Comparison of ENCODE assay signal across 22 cellular contexts in the genomic region with DNA sequence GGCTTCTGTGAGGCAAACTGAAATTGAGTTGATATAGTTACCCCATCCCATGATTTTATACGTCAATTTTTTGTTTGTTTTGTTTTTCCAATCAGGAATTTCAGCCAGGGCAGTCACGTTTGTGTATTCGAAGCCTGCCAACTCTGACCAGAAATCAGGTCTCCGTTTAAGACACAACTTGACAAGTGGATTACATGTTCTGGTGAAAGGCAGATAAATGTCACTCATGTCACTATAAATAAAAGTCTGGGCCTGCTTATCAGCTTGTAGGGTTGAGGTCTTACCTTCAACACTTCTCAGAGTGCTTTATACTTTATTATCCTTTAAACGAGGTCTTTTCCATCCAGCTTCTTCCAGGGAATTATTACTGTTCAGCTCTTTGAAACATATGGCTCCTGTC. TPM values are rescaled to one million over a fixed set of nuclear protein-coding genes. Genes with fewer than 3 reads are reported as not detected.
DNase-seq lines count a peak whose midpoint lies in the region; ATAC-seq and TF ChIP-seq lines count a peak whose summit lies in the region.
"Had no signal": no experiment of that assay in that cellular context is flagged by ENCODE, and none has a peak within 500 bp of the region (broad histone marks: within the 10 kb centered on the region; RNA-seq: fewer than 3 reads in every experiment).

No MANE protein-coding gene starts in this region.

- peak overlapping the region; percentile 24; the same call in 1 of the 2 replicates for H2AFZ ChIP-seq in GM23338

- H4K20me1 ChIP-seq in GM23338 (replicated peaks; ENCODE audit: insufficient read depth), result no peaks in the 10 kb centered on the region
- H4K20me1 ChIP-seq: BLaER1 had no signal

- H3K36me3 ChIP-seq in GM23338 (ENCODE audit: insufficient read depth), result no peaks in the 10 kb centered on the region
- H3K36me3 ChIP-seq: BE2C, BLaER1 had no signal

- no peak overlapping the region for H3K27ac ChIP-seq in GM23338 (ENCODE audit: low read depth)
- H3K27ac ChIP-seq: BLaER1 had no signal

- H3K27me3 Mint-ChIP-seq in GM23338 (ENCODE audit: insufficient read depth, low read depth, poor library complexity), result peaks cover 2% of the 10 kb centered on the region

- DNase-seq in left ventricle myocardium superior (no peak), cardiac septum (ENCODE audit: low spot score) (no peak), GM23338 (ENCODE audit: low spot score) (no peak), 8988T (no peak)
- no peak for DNase-seq in stimulated activated naive CD4-positive, alpha-beta T cell treated with Interleukin-2 at 50 U/mL for 16 hours (lab: John Stamatoyannopoulos, UW)
- DNase-seq: ACHN; BE2C; C1 segment of cervical spinal cord; CD4-positive, alpha-beta memory T cell; CD4-positive, CD25-positive, alpha-beta regulatory T cell; CD8-positive, alpha-beta memory T cell; COR-L47; DMS 273 treated with DMSO at 0.1 percent for 48 hours; DMS153; DMS53; DMS79; DND-41; EL; GDM1 had no signal

- peaks cover 7% of the 10 kb centered on the region; the same call in 2 of the 3 replicates for H3K4me1 Mint-ChIP-seq in GM23338
- H3K4me1 Mint-ChIP-seq: CD14-positive monocyte; CD4-positive, alpha-beta memory T cell; CD4-positive, CD25-positive, alpha-beta regulatory T cell; CD8-positive, alpha-beta memory T cell had no signal

- H3F3A ChIP-seq in GM23338 (replicated peaks; ENCODE audit: low read depth), result no peaks in the 10 kb centered on the region

- no peak overlapping the region for H3K4me3 Mint-ChIP-seq in GM23338
- H3K4me3 Mint-ChIP-seq: CD14-positive monocyte; CD4-positive, alpha-beta memory T cell; CD4-positive, CD25-positive, alpha-beta regulatory T cell; CD8-positive, alpha-beta memory T cell had no signal

- H3K27me3 ChIP-seq in GM23338 (ENCODE audit: insufficient read depth), result no peaks in the 10 kb centered on the region
- H3K27me3 ChIP-seq: BLaER1 had no signal

- ATAC-seq in left ventricle myocardium superior (peak; percentile 72), GM23338 (no peak)
- ATAC-seq: GM12878 had no signal

- H3K79me2 ChIP-seq in GM23338 (replicated peaks; ENCODE audit: insufficient read depth), result no peaks in the 10 kb centered on the region

- no peaks in the 10 kb centered on the region; the same call in 2 of the 3 replicates for H3K36me3 Mint-ChIP-seq in GM23338 (ENCODE audit: low read depth)
- H3K36me3 Mint-ChIP-seq: CD14-positive monocyte; CD4-positive, alpha-beta memory T cell; CD4-positive, CD25-positive, alpha-beta regulatory T cell had no signal

- H3K27ac Mint-ChIP-seq in GM23338, result no peak overlapping the region
- H3K27ac Mint-ChIP-seq: CD4-positive, alpha-beta memory T cell; CD4-positive, CD25-positive, alpha-beta regulatory T cell; CD8-positive, alpha-beta memory T cell had no signal

- H3K4me3 ChIP-seq in GM23338, result no peak overlapping the region
- H3K4me3 ChIP-seq: BLaER1, GM12878 had no signal

- no peak for TF ChIP-seq CTCF in GM23338 (conservative IDR thresholded peaks at IDR 0.05; ENCODE audit: low read depth in 2 of 2)

- H3K4me1 ChIP-seq in GM23338 (ENCODE audit: insufficient read depth), result no peaks in the 10 kb centered on the region
- H3K4me1 ChIP-seq: BE2C, BLaER1 had no signal

- H3K9me3 Mint-ChIP-seq in GM23338, result no peaks in the 10 kb centered on the region
- H3K9me3 Mint-ChIP-seq: CD4-positive, alpha-beta memory T cell; CD4-positive, CD25-positive, alpha-beta regulatory T cell; CD8-positive, alpha-beta memory T cell had no signal

- intact Hi-C loops in left ventricle myocardium superior (cut with micrococcal nuclease) (no loop called here), cardiac septum (cut with DNase I) (no loop called here)

- H3K9me2 ChIP-seq in GM23338 (ENCODE audit: insufficient read depth), result no peaks in the 10 kb centered on the region; the same call in none of the 2 replicates

- no peak overlapping the region for H3K4me2 ChIP-seq in GM23338
- H3K4me2 ChIP-seq: BLaER1 had no signal

TF ChIP-seq in GM23338, 12 proteins besides CTCF, POLR2A, EP300 and RAD21:
- TF ChIP-seq POLR2AphosphoS5 (IDR thresholded peaks at IDR 0.05; ENCODE audit: low read depth) (no peak), ZNF114 (CRISPR knock-in tag; IDR thresholded peaks at IDR 0.05) (no peak)
TF ChIP-seq in GM23338: peak in this region for 0.

RNA-seq across cellular contexts. Expression of gene XRN2, which starts 8.4 kb away (rescaled TPM):
- 35.6 TPM for total RNA-seq in left ventricle myocardium superior
- total RNA-seq in cardiac septum, result 33.4 TPM
- total RNA-seq in GM23338 (2014; rRNA removed; shearing (Covaris generic)), result 150 and 159 TPM in 2 replicates
- polyA plus RNA-seq in GM23338 (2016; fragmentation: Nextera tagmentation; extraction: Ambion mirVana), result 107 and 113 TPM in 2 replicates
